Comparison of ENCODE assay signal across 27 cellular contexts in the genomic region with DNA sequence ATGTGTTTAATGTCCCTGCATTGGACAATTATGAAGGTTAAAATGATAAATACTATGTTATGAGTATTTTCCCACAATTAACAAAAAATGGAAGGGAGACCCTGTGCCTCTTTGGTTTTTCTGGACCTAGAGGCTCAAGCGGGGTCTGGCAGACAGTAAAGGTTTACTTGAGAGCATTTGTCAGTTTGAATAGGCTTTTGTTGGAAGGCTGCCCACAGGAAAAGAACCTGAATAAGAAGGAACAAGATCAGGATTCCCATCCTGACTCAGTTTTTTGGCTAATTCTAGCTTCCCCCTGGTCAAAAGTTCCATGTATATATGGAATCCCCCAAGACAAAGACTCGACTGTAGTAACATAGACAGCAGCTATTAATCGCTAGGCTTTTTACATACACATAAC.
"Had no signal": no experiment of that assay in that cellular context is flagged by ENCODE, and none has a peak within 500 bp of the region (broad histone marks: within the 10 kb centered on the region; RNA-seq: fewer than 3 reads in every experiment).

No MANE protein-coding gene starts in this region.

- H3K9me3 Mint-ChIP-seq: activated CD4-positive, alpha-beta memory T cell treated with anti-CD3 and anti-CD28 coated beads for 36 hours; activated naive CD4-positive, alpha-beta T cell treated with anti-CD3 and anti-CD28 coated beads for 36 hours; activated T-helper 1 cell treated with anti-CD3 and anti-CD28 coated beads, Interleukin-12 subunit alpha, Interleukin-12 subunit beta, Interleukin-2, Interleukin-4 antibody, amounts not matched to agents 30 ng/mL and 10 ng/mL and 1 ng/mL, durations not matched to agents 14 hours and 24 hours and 36 hours; endodermal cell had no signal

- H3K4me3 ChIP-seq: ascending aorta, esophagus squamous epithelium, left ventricle myocardium inferior, lung, suprapubic skin, tibial nerve had no signal

- H3K9me3 ChIP-seq: ascending aorta, esophagus squamous epithelium, left ventricle myocardium inferior, suprapubic skin, tibial nerve had no signal

- H3K36me3 Mint-ChIP-seq: activated CD4-positive, alpha-beta memory T cell treated with anti-CD3 and anti-CD28 coated beads for 36 hours had no signal

- H3K27me3 Mint-ChIP-seq: activated CD4-positive, alpha-beta memory T cell treated with anti-CD3 and anti-CD28 coated beads for 36 hours; activated CD4-positive, alpha-beta T cell treated with anti-CD3 and anti-CD28 coated beads, Interleukin-2, amount 10 ng/mL, durations not matched to agents 24 days and 14 days; activated naive CD8-positive, alpha-beta T cell treated with anti-CD3 and anti-CD28 coated beads, Interleukin-2, amount 10 ng/mL, durations not matched to agents 7 days and 5 days; naive thymus-derived CD4-positive, alpha-beta T cell had no signal

- H3K36me3 ChIP-seq: ascending aorta, esophagus squamous epithelium, left ventricle myocardium inferior, suprapubic skin, tibial nerve, WERI-Rb-1 had no signal

- H3K27ac ChIP-seq: ascending aorta, left ventricle myocardium inferior, suprapubic skin, tibial nerve, WERI-Rb-1 had no signal

- DNase-seq: activated CD4-positive, alpha-beta memory T cell treated with anti-CD3 and anti-CD28 coated beads for 36 hours; activated CD4-positive, alpha-beta T cell treated with anti-CD3 and anti-CD28 coated beads, Interleukin-2, amount 10 ng/mL, durations not matched to agents 24 days and 14 days; activated CD8-positive, alpha-beta memory T cell treated with anti-CD3 and anti-CD28 coated beads, Interleukin-2, amount 50 U/mL, for 4 hours; activated effector memory CD4-positive, alpha-beta T cell treated with anti-CD3 and anti-CD28 coated beads, Interleukin-2, amount 50 U/mL, for 16 hours; activated naive CD4-positive, alpha-beta T cell treated with anti-CD3 and anti-CD28 coated beads for 36 hours; activated naive CD8-positive, alpha-beta T cell treated with anti-CD3 and anti-CD28 coated beads, Interleukin-2, amount 10 ng/mL, durations not matched to agents 7 days and 5 days; activated T-cell treated with anti-CD3 and anti-CD28 coated beads, Interleukin-2, amount 50 U/mL, for 1 hour; caudate nucleus; esophagus squamous epithelium; glutamatergic neuron; islet precursor cell; left ventricle myocardium inferior; naive thymus-derived CD4-positive, alpha-beta T cell; nucleus accumbens; right cardiac atrium; stimulated activated naive CD4-positive, alpha-beta T cell; T-helper 17 cell; T1000; WERI-Rb-1 had no signal

- H3K4me3 Mint-ChIP-seq: activated CD4-positive, alpha-beta memory T cell treated with anti-CD3 and anti-CD28 coated beads for 36 hours; activated CD4-positive, alpha-beta T cell treated with anti-CD3 and anti-CD28 coated beads, Interleukin-2, amount 10 ng/mL, durations not matched to agents 24 days and 14 days; activated naive CD4-positive, alpha-beta T cell treated with anti-CD3 and anti-CD28 coated beads for 36 hours; activated naive CD8-positive, alpha-beta T cell treated with anti-CD3 and anti-CD28 coated beads, Interleukin-2, amount 10 ng/mL, durations not matched to agents 7 days and 5 days; activated T-helper 1 cell treated with anti-CD3 and anti-CD28 coated beads, Interleukin-12 subunit alpha, Interleukin-12 subunit beta, Interleukin-2, Interleukin-4 antibody, amounts not matched to agents 30 ng/mL and 10 ng/mL and 1 ng/mL, durations not matched to agents 14 hours and 24 hours and 36 hours; endodermal cell; naive thymus-derived CD4-positive, alpha-beta T cell; T-helper 17 cell had no signal

- ATAC-seq: activated CD4-positive, CD25-positive, alpha-beta regulatory T cell treated with anti-CD3 and anti-CD28 coated beads, Interleukin-2, amount 50 U/mL, for 24 hours; naive thymus-derived CD4-positive, alpha-beta T cell; right cardiac atrium; T-helper 17 cell had no signal

- H3K27ac Mint-ChIP-seq: activated CD4-positive, alpha-beta memory T cell treated with anti-CD3 and anti-CD28 coated beads for 36 hours; activated CD4-positive, alpha-beta T cell treated with anti-CD3 and anti-CD28 coated beads, Interleukin-2, amount 10 ng/mL, durations not matched to agents 24 days and 14 days; activated naive CD4-positive, alpha-beta T cell treated with anti-CD3 and anti-CD28 coated beads for 36 hours; activated naive CD8-positive, alpha-beta T cell treated with anti-CD3 and anti-CD28 coated beads, Interleukin-2, amount 10 ng/mL, durations not matched to agents 7 days and 5 days; activated T-helper 1 cell treated with anti-CD3 and anti-CD28 coated beads, Interleukin-12 subunit alpha, Interleukin-12 subunit beta, Interleukin-2, Interleukin-4 antibody, amounts not matched to agents 30 ng/mL and 10 ng/mL and 1 ng/mL, durations not matched to agents 14 hours and 24 hours and 36 hours; endodermal cell; naive thymus-derived CD4-positive, alpha-beta T cell; T-helper 17 cell had no signal

- FAIRE-seq: frontal cortex had no signal

- H3K27me3 ChIP-seq: ascending aorta, esophagus squamous epithelium, suprapubic skin, tibial nerve had no signal
